ENCODE assay signal across 22 cellular contexts in the genomic region with DNA sequence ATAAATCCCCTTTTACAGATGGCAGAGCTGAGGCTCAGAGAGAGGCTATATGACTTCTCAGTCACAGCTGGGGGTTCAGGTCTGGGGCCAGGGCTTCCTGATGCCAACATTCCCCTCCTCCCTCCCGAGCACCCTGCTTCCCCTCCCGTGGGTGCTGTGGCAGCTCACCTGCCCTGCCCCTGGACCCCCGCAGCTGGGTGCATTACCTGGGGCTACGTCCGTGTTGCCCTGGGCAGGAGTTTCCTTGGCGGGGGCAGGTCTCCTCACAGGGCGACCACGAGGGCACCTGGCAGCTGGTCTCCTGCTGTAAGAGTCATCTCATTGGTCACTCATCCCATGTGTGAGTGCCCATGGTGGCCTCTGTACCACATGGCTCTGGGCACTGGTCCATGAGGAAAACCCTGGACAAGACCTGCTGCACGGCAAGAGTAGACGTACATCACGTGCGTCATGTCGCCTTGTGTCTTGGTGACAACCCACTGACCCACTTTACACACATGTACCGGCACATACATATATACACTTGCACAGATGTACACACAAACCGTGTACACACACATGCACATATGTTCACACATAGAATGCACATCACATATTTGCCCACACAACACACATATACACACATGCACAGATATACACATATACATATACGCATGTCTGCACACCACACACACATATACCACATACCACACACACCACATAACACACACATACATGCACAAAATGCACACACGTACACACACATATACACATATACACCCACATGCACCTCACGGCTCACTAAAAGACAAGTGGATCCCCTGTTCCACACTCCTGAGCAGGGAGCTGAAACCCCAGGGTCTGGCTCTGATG.
"Had no signal": no experiment of that assay in that cellular context is flagged by ENCODE, and none has a peak within 500 bp of the region (broad histone marks: within the 10 kb centered on the region; RNA-seq: fewer than 3 reads in every experiment).

No MANE protein-coding gene starts in this region.

- H3K36me3 Mint-ChIP-seq: immature natural killer cell; memory B cell; mesothelial cell of epicardium; natural killer cell; stimulated activated naive B cell treated with anti-CD40 and anti-IgM and Interleukin-4, amounts not matched to agents 10 μg/mL and 1 μg/mL and 100 μg/mL, for 72 hours had no signal

- H3K4me3 ChIP-seq: esophagus muscularis mucosa, gastroesophageal sphincter, left lung, lower lobe of right lung, spleen, testis, tibial nerve had no signal

- ATAC-seq: effector memory CD8-positive, alpha-beta T cell; gastroesophageal sphincter; left lung; lower lobe of right lung; right cardiac atrium; stimulated activated naive B cell treated with anti-CD40 and anti-IgM and Interleukin-4, amounts not matched to agents 10 μg/mL and 1 μg/mL and 100 μg/mL, for 72 hours; stimulated activated naive CD8-positive, alpha-beta T cell treated with anti-CD3 and anti-CD28 coated beads, Interleukin-15, amount 100 ng/mL, for 72 hours had no signal

- H3K4me3 Mint-ChIP-seq: dendritic cell treated with granulocyte-macrophage colony-stimulating factor and Interleukin-4, amounts not matched to agents 40 ng/mL and 50 ng/mL, for 4 days; effector memory CD8-positive, alpha-beta T cell; immature natural killer cell; memory B cell; mesothelial cell of epicardium; natural killer cell; stimulated activated naive B cell treated with anti-CD40 and anti-IgM and Interleukin-4, amounts not matched to agents 10 μg/mL and 1 μg/mL and 100 μg/mL, for 72 hours; stimulated activated naive CD8-positive, alpha-beta T cell treated with anti-CD3 and anti-CD28 coated beads, Interleukin-15, amount 100 ng/mL, for 72 hours had no signal

- H3K36me3 ChIP-seq: esophagus muscularis mucosa, gastroesophageal sphincter, left lung, lower lobe of right lung, spleen, tibial nerve had no signal

- H3K27ac Mint-ChIP-seq: dendritic cell treated with granulocyte-macrophage colony-stimulating factor and Interleukin-4, amounts not matched to agents 40 ng/mL and 50 ng/mL, for 4 days; effector memory CD8-positive, alpha-beta T cell; memory B cell; mesothelial cell of epicardium; natural killer cell; stimulated activated naive B cell treated with anti-CD40 and anti-IgM and Interleukin-4, amounts not matched to agents 10 μg/mL and 1 μg/mL and 100 μg/mL, for 72 hours; stimulated activated naive CD8-positive, alpha-beta T cell treated with anti-CD3 and anti-CD28 coated beads, Interleukin-15, amount 100 ng/mL, for 72 hours had no signal

- H3K4me1 Mint-ChIP-seq: immature natural killer cell; memory B cell; mesothelial cell of epicardium; natural killer cell; stimulated activated naive B cell treated with anti-CD40 and anti-IgM and Interleukin-4, amounts not matched to agents 10 μg/mL and 1 μg/mL and 100 μg/mL, for 72 hours; stimulated activated naive CD8-positive, alpha-beta T cell treated with anti-CD3 and anti-CD28 coated beads, Interleukin-15, amount 100 ng/mL, for 72 hours had no signal

- H3K27ac ChIP-seq: epithelial cell of prostate, esophagus muscularis mucosa, gastroesophageal sphincter, left lung, lower lobe of right lung, spleen, testis, tibial nerve had no signal

- H3K9me3 Mint-ChIP-seq: dendritic cell treated with granulocyte-macrophage colony-stimulating factor and Interleukin-4, amounts not matched to agents 40 ng/mL and 50 ng/mL, for 4 days; effector memory CD8-positive, alpha-beta T cell; immature natural killer cell; natural killer cell had no signal

- H3K27me3 ChIP-seq: testis had no signal

- H3K9me3 ChIP-seq: left lung, lower lobe of right lung, testis had no signal

- DNase-seq: cerebellar nuclear complex; effector memory CD8-positive, alpha-beta T cell; foreskin fibroblast; immature natural killer cell; left lung; lower lobe of right lung; natural killer cell; right cardiac atrium; spleen; stimulated activated CD4-positive, alpha-beta T cell treated with anti-CD3 and anti-CD28 coated beads, Interleukin-15, amount 100 ng/mL, for 24 hours; stimulated activated CD4-positive, alpha-beta T cell treated with anti-CD3 and anti-CD28 coated beads, Interleukin-1b, Interleukin-23, amount 100 ng/mL, for 48 hours; stimulated activated CD4-positive, alpha-beta T cell treated with anti-CD3 and anti-CD28 coated beads, Interleukin-4, amount 100 ng/mL, for 24 hours; stimulated activated naive B cell treated with anti-CD40 and anti-IgM and Interleukin-4, amounts not matched to agents 10 μg/mL and 1 μg/mL and 100 μg/mL, for 72 hours; stimulated activated naive CD8-positive, alpha-beta T cell treated with anti-CD3 and anti-CD28 coated beads, Interleukin-15, amount 100 ng/mL, for 72 hours; testis had no signal

- H3K4me1 ChIP-seq: esophagus muscularis mucosa, gastroesophageal sphincter, left lung, lower lobe of right lung, spleen, testis, tibial nerve had no signal
